Comparison of ENCODE assay signal across 16 cellular contexts in genomic region chr13:51687928-51688714, GRCh38.
DNase-seq lines count a peak whose midpoint lies in the region; ATAC-seq and TF ChIP-seq lines count a peak whose summit lies in the region.
"Had no signal": no experiment of that assay in that cellular context is flagged by ENCODE, and none has a peak within 500 bp of the region (broad histone marks: within the 10 kb centered on the region; RNA-seq: fewer than 3 reads in every experiment).

No MANE protein-coding gene starts in this region.

- peaks cover 9% of the 10 kb centered on the region for H3K36me3 Mint-ChIP-seq in MCF 10A (ENCODE audit: insufficient read depth, unreplicated experiment)
- H3K36me3 Mint-ChIP-seq in endothelial cell (ENCODE audit: low read depth, unreplicated experiment), result no peaks in the 10 kb centered on the region

- no peak overlapping the region for H2AFZ ChIP-seq in mammary epithelial cell (ENCODE audit: low read depth, low read length)
- no peak overlapping the region for H2AFZ ChIP-seq in OCI-LY3 (ENCODE audit: low read depth, low read length)
- H2AFZ ChIP-seq in smooth muscle cell (ENCODE audit: low read depth), result no peak overlapping the region

- in situ Hi-C loops in mammary epithelial cell (cut with MboI; ENCODE audit: low sequenced_read_pairs in 2 of 2), result no loop called here

- H3K4me3 Mint-ChIP-seq in MCF 10A (ENCODE audit: unreplicated experiment), result no peak overlapping the region
- H3K4me3 Mint-ChIP-seq in endothelial cell (ENCODE audit: unreplicated experiment), result no peak overlapping the region
- H3K4me3 Mint-ChIP-seq: activated T-cell treated with anti-CD3 and anti-CD28 coated beads, Interleukin-2, amount 50 U/mL, for 72 hours; memory B cell had no signal

- H3K9me3 ChIP-seq in mammary epithelial cell (replicated peaks; ENCODE audit: insufficient read depth, low read length) (no peaks in the 10 kb centered on the region), OCI-LY3 (ENCODE audit: insufficient read depth, low read length) (no peaks in the 10 kb centered on the region), smooth muscle cell (replicated peaks; ENCODE audit: low read depth) (no peaks in the 10 kb centered on the region)
- H3K9me3 ChIP-seq: gastrocnemius medialis, vagina had no signal

- BruUV-seq in MCF 10A (replicated peaks; lab: Mats Ljungman, UMichigan) (no TSS peak), mammary epithelial cell (replicated peaks; lab: Mats Ljungman, UMichigan) (no TSS peak)

- H3F3A ChIP-seq in smooth muscle cell (ENCODE audit: low read depth), result peaks cover 12% of the 10 kb centered on the region

- H3K4me1 Mint-ChIP-seq in MCF 10A (ENCODE audit: insufficient read depth, unreplicated experiment) (peaks cover 33% of the 10 kb centered on the region), endothelial cell (ENCODE audit: unreplicated experiment) (peaks cover 24% of the 10 kb centered on the region)

- H3K27me3 Mint-ChIP-seq in MCF 10A (ENCODE audit: insufficient read depth, unreplicated experiment) (no peaks in the 10 kb centered on the region), endothelial cell (ENCODE audit: unreplicated experiment) (peaks cover 1% of the 10 kb centered on the region)
- H3K27me3 Mint-ChIP-seq: memory B cell had no signal

- CTCF ChIA-PET in MCF 10A (lab: Yijun Ruan, JAX), result interaction anchor here (1.2 kb wide), 1 partner anchor 110 kb away, joined by 3 read pairs; no protein-coding TSS in a partner anchor
- CTCF ChIA-PET in mammary epithelial cell (lab: Charles Lee; ENCODE audit: low non-redundant PET), result no interaction called here

- intact Hi-C loops in MCF 10A (cut with micrococcal nuclease) (no loop called here), mammary epithelial cell (cut with micrococcal nuclease) (no loop called here)

- no peak for TF ChIP-seq CTCF in MCF 10A (IDR thresholded peaks at IDR 0.05; ENCODE audit: unreplicated experiment)
- no peak for TF ChIP-seq CTCF in mammary epithelial cell (conservative IDR thresholded peaks at IDR 0.05 in 1 of 2, IDR thresholded peaks at IDR 0.05 in 1 of 2; ENCODE audit: extremely low read depth in 1 of 2, insufficient read depth in 1 of 2, low read depth in 1 of 2, low read length in 2 of 2)
- no peak for TF ChIP-seq CTCF in OCI-LY3 (IDR thresholded peaks at IDR 0.05; ENCODE audit: low read depth, low read length)
- TF ChIP-seq CTCF in endothelial cell (IDR thresholded peaks at IDR 0.05; ENCODE audit: unreplicated experiment), result no peak
- no peak for TF ChIP-seq CTCF in smooth muscle cell (IDR thresholded peaks at IDR 0.05; ENCODE audit: borderline replicate concordance, insufficient read depth, poor library complexity, severe bottlenecking)

- POLR2A ChIA-PET in MCF 10A (lab: Yijun Ruan, JAX), result interaction anchor here (1.3 to 2.4 kb wide), 3 partner anchors 9 to 43 kb away, joined by 5 to 11 read pairs (median 7); no protein-coding TSS in a partner anchor

- peak overlapping the region; percentile 17 for H3K27ac Mint-ChIP-seq in MCF 10A (ENCODE audit: low read depth, unreplicated experiment)
- H3K27ac Mint-ChIP-seq in endothelial cell (ENCODE audit: unreplicated experiment), result peak overlapping the region; percentile 69
- H3K27ac Mint-ChIP-seq: activated T-cell treated with anti-CD3 and anti-CD28 coated beads, Interleukin-2, amount 50 U/mL, for 72 hours; memory B cell had no signal

- H3K4me3 ChIP-seq in mammary epithelial cell (replicated peaks in 1 of 3; ENCODE audit: insufficient read depth in 1 of 3, low read depth in 2 of 3, low read length in 3 of 3) (no peak overlapping the region), OCI-LY3 (ENCODE audit: low read length) (no peak overlapping the region), smooth muscle cell (no peak overlapping the region)
- H3K4me3 ChIP-seq: gastrocnemius medialis, SJCRH30, vagina had no signal

- 95% methylated on average over 5 of the region's 5 CpGs for WGBS in mammary epithelial cell (ENCODE audit: low coverage, missing lambda C conversion rate)
- 87% methylated on average over 5 of the region's 5 CpGs for WGBS in smooth muscle cell (ENCODE audit: low lambda C conversion rate)

- H3K27ac ChIP-seq in mammary epithelial cell (ENCODE audit: insufficient read depth, low read depth, low read length) (no peak overlapping the region), OCI-LY3 (ENCODE audit: low read length) (no peak overlapping the region), smooth muscle cell (ENCODE audit: low read depth) (peak overlapping the region; percentile 25)
- H3K27ac ChIP-seq: gastrocnemius medialis, vagina had no signal

- H3K4me1 ChIP-seq in mammary epithelial cell (ENCODE audit: insufficient read depth, low read length) (peaks cover 11% of the 10 kb centered on the region), OCI-LY3 (ENCODE audit: low read length) (peaks cover 23% of the 10 kb centered on the region), smooth muscle cell (ENCODE audit: low read depth) (peaks cover 7% of the 10 kb centered on the region)
- H3K4me1 ChIP-seq: gastrocnemius medialis had no signal

- no peak for DNase-seq in MCF 10A (ENCODE audit: unreplicated experiment)
- DNase-seq in mammary epithelial cell, result no peak
- no peak for DNase-seq in endothelial cell (ENCODE audit: low spot score)
- no peak for DNase-seq in smooth muscle cell (lab: John Stamatoyannopoulos, UW; ENCODE audit: unreplicated experiment)
- no peak for DNase-seq in central memory CD4-positive, alpha-beta T cell
- DNase-seq: activated T-cell treated with anti-CD3 and anti-CD28 coated beads, Interleukin-2, amount 50 U/mL, for 72 hours; cerebellar nuclear complex; gastrocnemius medialis; H7; NCI-H2081 treated with DMSO at 0.1 percent for 48 hours had no signal

- H3K9me3 Mint-ChIP-seq in MCF 10A (ENCODE audit: unreplicated experiment) (no peaks in the 10 kb centered on the region), endothelial cell (ENCODE audit: unreplicated experiment) (no peaks in the 10 kb centered on the region)
- H3K9me3 Mint-ChIP-seq: activated T-cell treated with anti-CD3 and anti-CD28 coated beads, Interleukin-2, amount 50 U/mL, for 72 hours; memory B cell had no signal

- H3K27me3 ChIP-seq in mammary epithelial cell (ENCODE audit: insufficient read depth, low read length), result no peaks in the 10 kb centered on the region
- H3K27me3 ChIP-seq in OCI-LY3 (ENCODE audit: low read depth, low read length), result no peaks in the 10 kb centered on the region
- no peaks in the 10 kb centered on the region for H3K27me3 ChIP-seq in smooth muscle cell (ENCODE audit: low read depth)
- H3K27me3 ChIP-seq: gastrocnemius medialis, SJCRH30, vagina had no signal

- H4K20me1 ChIP-seq in mammary epithelial cell (ENCODE audit: insufficient read depth, low read length) (no peaks in the 10 kb centered on the region), OCI-LY3 (ENCODE audit: insufficient read depth, low read length) (no peaks in the 10 kb centered on the region), smooth muscle cell (ENCODE audit: low read depth) (peaks cover 10% of the 10 kb centered on the region)

- H3K36me3 ChIP-seq in mammary epithelial cell (ENCODE audit: insufficient read depth, low read length) (no peaks in the 10 kb centered on the region), OCI-LY3 (replicated peaks; ENCODE audit: low read depth, low read length) (no peaks in the 10 kb centered on the region), smooth muscle cell (ENCODE audit: low read depth) (no peaks in the 10 kb centered on the region)
- H3K36me3 ChIP-seq: gastrocnemius medialis, SJCRH30, vagina had no signal

- no peak overlapping the region for H3K9ac ChIP-seq in mammary epithelial cell (ENCODE audit: insufficient read depth, low read length)
- no peak overlapping the region for H3K9ac ChIP-seq in OCI-LY3 (ENCODE audit: low read length)
- no peak overlapping the region for H3K9ac ChIP-seq in smooth muscle cell (ENCODE audit: low read depth)

- H3K4me2 ChIP-seq in mammary epithelial cell (ENCODE audit: insufficient read depth, low read depth, low read length) (no peak overlapping the region), OCI-LY3 (ENCODE audit: low read length) (peak overlapping the region; percentile 23), smooth muscle cell (no peak overlapping the region)

- dilution Hi-C loops in mammary epithelial cell (cut with HindIII; ENCODE audit: low sequenced_read_pairs), result no loop called here

- H3K79me2 ChIP-seq in mammary epithelial cell (ENCODE audit: insufficient read depth, low read length), result peaks cover 53% of the 10 kb centered on the region
- H3K79me2 ChIP-seq in OCI-LY3 (ENCODE audit: low read length), result no peaks in the 10 kb centered on the region
- no peaks in the 10 kb centered on the region for H3K79me2 ChIP-seq in smooth muscle cell (ENCODE audit: low read depth)

- ATAC-seq in GM18511 (IDR thresholded peaks at IDR 0.05; ENCODE audit: unreplicated experiment) (no peak), HG02981 (IDR thresholded peaks at IDR 0.05; ENCODE audit: unreplicated experiment) (no peak)
- ATAC-seq: activated T-cell treated with anti-CD3 and anti-CD28 coated beads, Interleukin-2, amount 50 U/mL, for 72 hours; gastrocnemius medialis had no signal
